ENCODE assay signal across 8 cellular contexts in genomic region chr14:74324945-74325361, GRCh38. TPM values are rescaled to one million over a fixed set of nuclear protein-coding genes. Genes with fewer than 3 reads are reported as not detected.
DNase-seq lines count a peak whose midpoint lies in the region; TF ChIP-seq lines count a peak whose summit lies in the region.

No MANE protein-coding gene starts in this region.

- no peaks in the 10 kb centered on the region for H3K9me3 Mint-ChIP-seq in H9
- no peaks in the 10 kb centered on the region for H3K9me3 Mint-ChIP-seq in progenitor cell of endocrine pancreas (ENCODE audit: low read depth)
- no peaks in the 10 kb centered on the region for H3K9me3 Mint-ChIP-seq in T-helper 2 cell treated with Interferon-gamma antibody and Interleukin-4, amounts not matched to agents 5 μg/mL and 100 μg/mL, for 36 hours

- H2BK5ac ChIP-seq in H9 (ENCODE audit: insufficient read length, low read length): no peak overlapping the region

- H2BK120ac ChIP-seq in H9 (ENCODE audit: low read depth, low read length, poor library complexity, severe bottlenecking): peak overlapping the region; percentile 88

- H3K4ac ChIP-seq in H9 (ENCODE audit: low read depth, low read length): no peak overlapping the region

- H3K27ac Mint-ChIP-seq in H9 (peak overlapping the region; percentile 98 to 100 (median 100)), progenitor cell of endocrine pancreas (peak overlapping the region; percentile 68)
- no peak overlapping the region for H3K27ac Mint-ChIP-seq in T-helper 2 cell treated with Interferon-gamma antibody and Interleukin-4, amounts not matched to agents 5 μg/mL and 100 μg/mL, for 36 hours

- no peak overlapping the region for H4K5ac ChIP-seq in H9 (ENCODE audit: insufficient read length, low read depth, low read length)

- peaks cover 4% of the 10 kb centered on the region for H3K23me2 ChIP-seq in H9 (ENCODE audit: insufficient read length, low read depth, low read length, poor library complexity, severe bottlenecking)

- H4K91ac ChIP-seq in H9 (ENCODE audit: insufficient read length, low read depth, low read length): no peak overlapping the region

- peak overlapping the region; percentile 86 for H3K18ac ChIP-seq in H9 (ENCODE audit: insufficient read length, low read depth, low read length)

- no peak overlapping the region for H2AFZ ChIP-seq in H9 (ENCODE audit: low read length)
- no peak overlapping the region for H2AFZ ChIP-seq in OCI-LY1 (ENCODE audit: low read length)

- H3K27me3 ChIP-seq in H9 (ENCODE audit: insufficient read depth, low read length): no peaks in the 10 kb centered on the region
- H3K27me3 ChIP-seq in OCI-LY1 (ENCODE audit: insufficient read depth, low read length): no peaks in the 10 kb centered on the region

- H3K79me1 ChIP-seq in H9 (ENCODE audit: insufficient read depth, low read depth, low read length, poor library complexity, severe bottlenecking): no peaks in the 10 kb centered on the region

- no peak overlapping the region for H3K14ac ChIP-seq in H9 (ENCODE audit: insufficient read depth, low read length)

- H3K23ac ChIP-seq in H9 (ENCODE audit: insufficient read length, low read depth, low read length): no peak overlapping the region

- no peak overlapping the region for H3K56ac ChIP-seq in H9 (ENCODE audit: insufficient read length, low read depth, low read length)

- H3F3A ChIP-seq in OCI-LY1 (ENCODE audit: insufficient read depth, low read length): no peaks in the 10 kb centered on the region

- H3K4me3 Mint-ChIP-seq in H9 (peak overlapping the region in 1 of 2 experiments; percentile 25; a peak in 2 of 5 replicates), progenitor cell of endocrine pancreas (ENCODE audit: low read depth) (no peak overlapping the region)
- no peak overlapping the region for H3K4me3 Mint-ChIP-seq in T-helper 2 cell treated with Interferon-gamma antibody and Interleukin-4, amounts not matched to agents 5 μg/mL and 100 μg/mL, for 36 hours

- H3K27me3 Mint-ChIP-seq in H9 (ENCODE audit: low read depth) (no peaks in the 10 kb centered on the region; the same call in 1 of the 2 replicates), progenitor cell of endocrine pancreas (no peaks in the 10 kb centered on the region)
- peaks cover 7% of the 10 kb centered on the region for H3K27me3 Mint-ChIP-seq in T-helper 2 cell treated with Interferon-gamma antibody and Interleukin-4, amounts not matched to agents 5 μg/mL and 100 μg/mL, for 36 hours (ENCODE audit: low read depth)

- H2BK20ac ChIP-seq in H9 (ENCODE audit: low read depth, low read length, poor library complexity, severe bottlenecking): no peak overlapping the region

- no peaks in the 10 kb centered on the region for H3K36me3 ChIP-seq in OCI-LY1 (ENCODE audit: insufficient read depth, low read length)

- no peak overlapping the region for H4K8ac ChIP-seq in H9 (replicated peaks; ENCODE audit: insufficient read length, low read depth, low read length)

- H3T11ph ChIP-seq in H9 (ENCODE audit: low read length): no peak overlapping the region

- H2BK15ac ChIP-seq in H9 (ENCODE audit: low read depth, low read length): 0 out of 2 replicates have a peak overlapping the region, but pooled peaks have one; percentile 91

- H3K9ac ChIP-seq in H9 (ENCODE audit: extremely low read depth, insufficient read length, low read length) (no peak overlapping the region), OCI-LY1 (ENCODE audit: low read length) (no peak overlapping the region)

- peaks cover 20% of the 10 kb centered on the region for H3K4me1 ChIP-seq in H9 (ENCODE audit: insufficient read depth, low read length)
- H3K4me1 ChIP-seq in OCI-LY1 (ENCODE audit: insufficient read depth, low read length, severe bottlenecking): no peaks in the 10 kb centered on the region

- H4K20me1 ChIP-seq in H9 (ENCODE audit: control insufficient read depth, insufficient read depth, insufficient read length) (no peaks in the 10 kb centered on the region), OCI-LY1 (ENCODE audit: insufficient read depth, low read length) (no peaks in the 10 kb centered on the region)

- H3K36me3 Mint-ChIP-seq in H9 (ENCODE audit: insufficient read depth in 1 of 3, low read depth in 3 of 3): no peaks in the 10 kb centered on the region; a peak in 1 of 7 replicates
- H3K36me3 Mint-ChIP-seq in progenitor cell of endocrine pancreas (ENCODE audit: insufficient read depth): no peaks in the 10 kb centered on the region
- no peaks in the 10 kb centered on the region for H3K36me3 Mint-ChIP-seq in T-helper 2 cell treated with Interferon-gamma antibody and Interleukin-4, amounts not matched to agents 5 μg/mL and 100 μg/mL, for 36 hours (ENCODE audit: low read depth)

- DNase-seq in AML-193 (lab: John Stamatoyannopoulos, UW) (peak; percentile 49 to 51), H9 (peak; percentile 43), epidermal melanocyte (ENCODE audit: insufficient read length, low spot score) (peak; percentile 57), progenitor cell of endocrine pancreas (ENCODE audit: low spot score, unreplicated experiment) (no peak)
- no peak for DNase-seq in stimulated activated naive CD4-positive, alpha-beta T cell treated with Interleukin-2 at 50 U/mL for 16 hours (lab: John Stamatoyannopoulos, UW)
- DNase-seq in activated naive CD4-positive, alpha-beta T cell treated with anti-CD3 and anti-CD28 coated beads, Interleukin-2, amount 50 U/mL, for 16 hours: no peak
- no peak for DNase-seq in T-helper 2 cell treated with Interferon-gamma antibody and Interleukin-4, amounts not matched to agents 5 μg/mL and 100 μg/mL, for 36 hours (ENCODE audit: low spot score)

- no peak overlapping the region for H3K4me2 ChIP-seq in H9 (ENCODE audit: insufficient read depth, insufficient read length, low read length)
- no peak overlapping the region for H3K4me2 ChIP-seq in OCI-LY1 (ENCODE audit: low read length)

- H3K79me2 ChIP-seq in H9 (ENCODE audit: insufficient read depth, low read length) (no peaks in the 10 kb centered on the region), OCI-LY1 (ENCODE audit: insufficient read depth, low read length) (no peaks in the 10 kb centered on the region)

- no peak overlapping the region for H3K4me3 ChIP-seq in OCI-LY1 (ENCODE audit: low read depth, low read length, poor library complexity, severe bottlenecking)

- H3K9me3 ChIP-seq in H9 (ENCODE audit: control insufficient read depth, low read depth, low read length): no peaks in the 10 kb centered on the region
- no peaks in the 10 kb centered on the region for H3K9me3 ChIP-seq in OCI-LY1 (ENCODE audit: low read length)

- H3K27ac ChIP-seq in H9 (ENCODE audit: insufficient read length, low read depth, low read length) (peak overlapping the region; percentile 82), OCI-LY1 (ENCODE audit: low read depth, low read length, poor library complexity, severe bottlenecking) (no peak overlapping the region)

- no CpG with 5 or more reads among the region's 3 CpGs for WGBS in H9 (ENCODE audit: extremely low coverage, insufficient read length, low lambda C conversion rate)

- no peaks in the 10 kb centered on the region for H3K9me2 ChIP-seq in OCI-LY1 (ENCODE audit: low read depth, low read length)

- TF ChIP-seq CTCF in H9 (conservative IDR thresholded peaks at IDR 0.05): peak; percentile 86
- TF ChIP-seq CTCF in OCI-LY1 (IDR thresholded peaks at IDR 0.05; ENCODE audit: low read length): peak; percentile 68
- peak; percentile 71 for TF ChIP-seq CTCF in progenitor cell of endocrine pancreas (IDR thresholded peaks at IDR 0.05; ENCODE audit: unreplicated experiment)

- H2AK5ac ChIP-seq in H9 (ENCODE audit: insufficient read length, low read length): peak overlapping the region; percentile 96

- H2BK12ac ChIP-seq in H9 (ENCODE audit: insufficient read length, low read depth, low read length): peak overlapping the region; percentile 99

- H3K4me1 Mint-ChIP-seq in H9 (peaks cover 34 to 42% of the 10 kb centered on the region in 2 experiments), progenitor cell of endocrine pancreas (ENCODE audit: low read depth) (peaks cover 19% of the 10 kb centered on the region)
- H3K4me1 Mint-ChIP-seq in T-helper 2 cell treated with Interferon-gamma antibody and Interleukin-4, amounts not matched to agents 5 μg/mL and 100 μg/mL, for 36 hours (ENCODE audit: low read depth): no peaks in the 10 kb centered on the region

RNA-seq across cellular contexts. Expression of gene ABCD4, which starts 22.2 kb away (rescaled TPM):
- total RNA-seq in H9 (2021) (79.1 and 80.9 TPM in 2 replicates), progenitor cell of endocrine pancreas (155 and 158 TPM in 2 replicates)

RNA-seq across cellular contexts. Expression of gene VRTN, which starts 23.3 kb away (rescaled TPM):
- total RNA-seq in H9 (2021): 104 and 105 TPM in 2 replicates
- 1.2 and 1.5 TPM in 2 replicates for total RNA-seq in progenitor cell of endocrine pancreas

Comparison
In these comparisons a context has a peak if more than half of its experiments do, and no peak if none do; other contexts are left out.
1. DNase-seq: peak in AML-193 (2 of 2), H9 (single experiment) and epidermal melanocyte (single experiment); none in progenitor cell of endocrine pancreas (single experiment), stimulated activated naive CD4-positive, alpha-beta T cell treated with Interleukin-2 at 50 U/mL for 16 hours (single experiment), activated naive CD4-positive, alpha-beta T cell treated with anti-CD3 and anti-CD28 coated beads, Interleukin-2, amount 50 U/mL, for 16 hours (single experiment) and T-helper 2 cell treated with Interferon-gamma antibody and Interleukin-4, amounts not matched to agents 5 μg/mL and 100 μg/mL, for 36 hours (single experiment).
2. RNA of gene VRTN, which starts 23.3 kb away (total RNA-seq): 104 to 105 TPM in H9; 1.2 to 1.5 TPM in progenitor cell of endocrine pancreas; every median in the first group is over 10 times any median in the second.
3. Peak in every context shown above with its lines, with median percentiles within 50 percentile points of each other: CTCF ChIP-seq.